Comparison of ENCODE assay signal across 20 cellular contexts in the genomic region with DNA sequence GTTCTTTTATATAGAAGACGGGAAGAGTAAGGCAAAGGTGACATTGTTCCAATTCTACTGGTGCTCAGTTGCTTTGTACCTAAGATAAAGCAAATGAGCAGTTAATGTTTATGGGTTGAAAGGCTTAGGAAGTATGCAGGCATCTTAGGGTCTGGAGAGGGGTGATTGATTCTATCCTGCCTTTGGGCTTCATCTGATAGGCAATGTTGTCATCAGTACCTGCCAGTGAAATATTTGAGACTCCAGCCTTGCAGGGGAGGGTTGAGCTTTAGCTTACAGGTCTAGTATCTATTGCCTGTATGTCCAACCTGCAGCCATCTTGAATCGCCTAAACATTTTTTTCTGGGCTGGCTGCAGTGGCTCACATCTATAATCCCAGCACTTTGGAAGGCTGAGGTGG.
"Had no signal": no experiment of that assay in that cellular context is flagged by ENCODE, and none has a peak within 500 bp of the region (broad histone marks: within the 10 kb centered on the region; RNA-seq: fewer than 3 reads in every experiment).

No MANE protein-coding gene starts in this region.

- DNase-seq: activated CD4-positive, alpha-beta T cell treated with anti-CD3 and anti-CD28 coated beads, Interleukin-2, amount 10 ng/mL, durations not matched to agents 24 days and 14 days; activated CD8-positive, alpha-beta T cell treated with anti-CD3 and anti-CD28 coated beads for 36 hours; activated gamma-delta T cell; activated naive CD4-positive, alpha-beta T cell treated with anti-CD3 and anti-CD28 coated beads, Interleukin-2, amount 50 U/mL, for 16 hours; activated naive CD8-positive, alpha-beta T cell treated with anti-CD3 and anti-CD28 coated beads, Interleukin-2, amount 50 U/mL, for 24 hours; cortex of kidney; erythroblast; foreskin keratinocyte; mesenchymal stem cell; naive thymus-derived CD8-positive, alpha-beta T cell; pancreas; psoas muscle; stimulated activated CD4-positive, alpha-beta T cell treated with anti-CD3 and anti-CD28 coated beads, Interleukin-4, amount 100 ng/mL, for 4 hours; stimulated activated naive CD8-positive, alpha-beta T cell treated with anti-CD3 and anti-CD28 coated beads, Interleukin-15, Interleukin-2, amounts not matched to agents 100 U/mL and 50 U/mL, for 24 hours; SW 1271; T-helper 17 cell; thyroid gland had no signal

- H3K9me3 ChIP-seq: neutrophil, pancreas, psoas muscle, right atrium auricular region, thyroid gland had no signal

- H3K27ac Mint-ChIP-seq: activated CD4-positive, alpha-beta T cell treated with anti-CD3 and anti-CD28 coated beads, Interleukin-2, amount 10 ng/mL, durations not matched to agents 24 days and 14 days; activated CD8-positive, alpha-beta T cell treated with anti-CD3 and anti-CD28 coated beads for 36 hours; activated naive CD8-positive, alpha-beta T cell treated with anti-CD3 and anti-CD28 coated beads, Interleukin-2, amount 50 U/mL, for 24 hours; activated T-helper 1 cell treated with anti-CD3 and anti-CD28 coated beads, Interleukin-12 subunit alpha, Interleukin-12 subunit beta, Interleukin-2, Interleukin-4 antibody, amounts not matched to agents 30 ng/mL and 10 ng/mL and 1 ng/mL, durations not matched to agents 14 hours and 24 hours and 36 hours; naive thymus-derived CD8-positive, alpha-beta T cell; T-helper 17 cell had no signal

- H3K4me3 ChIP-seq: pancreas, psoas muscle, right atrium auricular region, thyroid gland had no signal

- H3K27me3 ChIP-seq: foreskin keratinocyte, pancreas, right atrium auricular region, thyroid gland had no signal

- H3K4me3 Mint-ChIP-seq: activated CD4-positive, alpha-beta T cell treated with anti-CD3 and anti-CD28 coated beads, Interleukin-2, amount 10 ng/mL, durations not matched to agents 24 days and 14 days; activated CD8-positive, alpha-beta T cell treated with anti-CD3 and anti-CD28 coated beads for 36 hours; activated naive CD8-positive, alpha-beta T cell treated with anti-CD3 and anti-CD28 coated beads, Interleukin-2, amount 50 U/mL, for 24 hours; activated T-helper 1 cell treated with anti-CD3 and anti-CD28 coated beads, Interleukin-12 subunit alpha, Interleukin-12 subunit beta, Interleukin-2, Interleukin-4 antibody, amounts not matched to agents 30 ng/mL and 10 ng/mL and 1 ng/mL, durations not matched to agents 14 hours and 24 hours and 36 hours; naive thymus-derived CD8-positive, alpha-beta T cell; T-helper 17 cell had no signal

- H3K9me3 Mint-ChIP-seq: activated CD4-positive, alpha-beta T cell treated with anti-CD3 and anti-CD28 coated beads, Interleukin-2, amount 10 ng/mL, durations not matched to agents 24 days and 14 days; activated CD8-positive, alpha-beta T cell treated with anti-CD3 and anti-CD28 coated beads for 36 hours; activated naive CD8-positive, alpha-beta T cell treated with anti-CD3 and anti-CD28 coated beads, Interleukin-2, amount 50 U/mL, for 24 hours; activated T-helper 1 cell treated with anti-CD3 and anti-CD28 coated beads, Interleukin-12 subunit alpha, Interleukin-12 subunit beta, Interleukin-2, Interleukin-4 antibody, amounts not matched to agents 30 ng/mL and 10 ng/mL and 1 ng/mL, durations not matched to agents 14 hours and 24 hours and 36 hours; naive thymus-derived CD8-positive, alpha-beta T cell had no signal

- H3K4me1 ChIP-seq: foreskin keratinocyte, pancreas, psoas muscle, right atrium auricular region, thyroid gland had no signal

- H3K4me1 Mint-ChIP-seq: activated CD4-positive, alpha-beta T cell treated with anti-CD3 and anti-CD28 coated beads, Interleukin-2, amount 10 ng/mL, durations not matched to agents 24 days and 14 days; activated naive CD8-positive, alpha-beta T cell treated with anti-CD3 and anti-CD28 coated beads, Interleukin-2, amount 50 U/mL, for 24 hours; naive thymus-derived CD8-positive, alpha-beta T cell; T-helper 17 cell had no signal

- H3K27ac ChIP-seq: foreskin keratinocyte, neutrophil, pancreas, psoas muscle, right atrium auricular region, thyroid gland had no signal

- H3K36me3 ChIP-seq: neutrophil, pancreas, right atrium auricular region, thyroid gland had no signal

- H3K36me3 Mint-ChIP-seq: naive thymus-derived CD8-positive, alpha-beta T cell had no signal
